ENCODE assay signal across 20 cellular contexts in genomic region chr1:202233824-202234223, GRCh38. TPM values are rescaled to one million over a fixed set of nuclear protein-coding genes. Genes with fewer than 3 reads are reported as not detected.
"Had no signal": no experiment of that assay in that cellular context is flagged by ENCODE, and none has a peak within 500 bp of the region (broad histone marks: within the 10 kb centered on the region; RNA-seq: fewer than 3 reads in every experiment).

No MANE protein-coding gene starts in this region.

- H3K4me3 ChIP-seq: gastrocnemius medialis, lower lobe of right lung, neural progenitor cell, prostate gland, transverse colon, vagina had no signal

- DNase-seq: activated CD4-positive, alpha-beta memory T cell treated with anti-CD3 and anti-CD28 coated beads, Interleukin-2, amount 10 ng/mL, durations not matched to agents 7 days and 5 days; activated CD4-positive, alpha-beta T cell treated with anti-CD3 and anti-CD28 coated beads for 48 hours; activated effector memory CD4-positive, alpha-beta T cell treated with Interleukin-2 at 50 U/mL for 16 hours; activated naive CD4-positive, alpha-beta T cell treated with anti-CD3 and anti-CD28 coated beads for 36 hours; activated naive CD8-positive, alpha-beta T cell treated with anti-CD3 and anti-CD28 coated beads, Interleukin-2, amount 10 ng/mL, durations not matched to agents 7 days and 5 days; activated T-cell treated with anti-CD3 and anti-CD28 coated beads, Interleukin-2, amount 50 U/mL, for 72 hours; amniotic stem cell; effector CD4-positive, alpha-beta T cell; gastrocnemius medialis; head of caudate nucleus; lower lobe of right lung; stimulated activated naive CD8-positive, alpha-beta T cell treated with anti-CD3 and anti-CD28 coated beads, Interleukin-15, amount 100 ng/mL, for 72 hours; transverse colon had no signal

- H3K27me3 ChIP-seq: neural progenitor cell, vagina had no signal

- H3K9ac ChIP-seq: neural progenitor cell had no signal

- ATAC-seq: activated T-cell treated with anti-CD3 and anti-CD28 coated beads, Interleukin-2, amount 50 U/mL, for 72 hours; esophagus mucosa; gastrocnemius medialis; lower lobe of right lung; naive thymus-derived CD8-positive, alpha-beta T cell; stimulated activated naive CD8-positive, alpha-beta T cell treated with anti-CD3 and anti-CD28 coated beads, Interleukin-15, amount 100 ng/mL, for 72 hours had no signal

- H3K9me3 Mint-ChIP-seq: activated CD4-positive, alpha-beta memory T cell treated with anti-CD3 and anti-CD28 coated beads, Interleukin-2, amount 10 ng/mL, durations not matched to agents 7 days and 5 days; activated naive CD4-positive, alpha-beta T cell treated with anti-CD3 and anti-CD28 coated beads for 36 hours; activated naive CD8-positive, alpha-beta T cell treated with anti-CD3 and anti-CD28 coated beads, Interleukin-2, amount 10 ng/mL, durations not matched to agents 7 days and 5 days; activated T-cell treated with anti-CD3 and anti-CD28 coated beads, Interleukin-2, amount 50 U/mL, for 72 hours; dendritic cell treated with granulocyte-macrophage colony-stimulating factor and Interleukin-4, amounts not matched to agents 40 ng/mL and 50 ng/mL, for 4 days; naive thymus-derived CD8-positive, alpha-beta T cell; neural progenitor cell; stimulated activated naive CD8-positive, alpha-beta T cell treated with anti-CD3 and anti-CD28 coated beads, Interleukin-15, amount 100 ng/mL, for 72 hours had no signal

- H3K4me3 Mint-ChIP-seq: activated CD4-positive, alpha-beta memory T cell treated with anti-CD3 and anti-CD28 coated beads, Interleukin-2, amount 10 ng/mL, durations not matched to agents 7 days and 5 days; activated naive CD4-positive, alpha-beta T cell treated with anti-CD3 and anti-CD28 coated beads for 36 hours; activated naive CD8-positive, alpha-beta T cell treated with anti-CD3 and anti-CD28 coated beads, Interleukin-2, amount 10 ng/mL, durations not matched to agents 7 days and 5 days; activated T-cell treated with anti-CD3 and anti-CD28 coated beads, Interleukin-2, amount 50 U/mL, for 72 hours; dendritic cell treated with granulocyte-macrophage colony-stimulating factor and Interleukin-4, amounts not matched to agents 40 ng/mL and 50 ng/mL, for 4 days; naive thymus-derived CD8-positive, alpha-beta T cell; neural progenitor cell; stimulated activated naive CD8-positive, alpha-beta T cell treated with anti-CD3 and anti-CD28 coated beads, Interleukin-15, amount 100 ng/mL, for 72 hours had no signal

- H3K36me3 ChIP-seq: gastrocnemius medialis, lower lobe of right lung, neural progenitor cell, prostate gland, transverse colon, vagina had no signal

- H3K9me3 ChIP-seq: gastrocnemius medialis, lower lobe of right lung, prostate gland, transverse colon, vagina had no signal

- H3K27ac ChIP-seq: gastrocnemius medialis, lower lobe of right lung, neural progenitor cell, prostate gland, transverse colon, vagina had no signal

- H3K27ac Mint-ChIP-seq: activated CD4-positive, alpha-beta memory T cell treated with anti-CD3 and anti-CD28 coated beads, Interleukin-2, amount 10 ng/mL, durations not matched to agents 7 days and 5 days; activated naive CD4-positive, alpha-beta T cell treated with anti-CD3 and anti-CD28 coated beads for 36 hours; activated naive CD8-positive, alpha-beta T cell treated with anti-CD3 and anti-CD28 coated beads, Interleukin-2, amount 10 ng/mL, durations not matched to agents 7 days and 5 days; activated T-cell treated with anti-CD3 and anti-CD28 coated beads, Interleukin-2, amount 50 U/mL, for 72 hours; dendritic cell treated with granulocyte-macrophage colony-stimulating factor and Interleukin-4, amounts not matched to agents 40 ng/mL and 50 ng/mL, for 4 days; neural progenitor cell; stimulated activated naive CD8-positive, alpha-beta T cell treated with anti-CD3 and anti-CD28 coated beads, Interleukin-15, amount 100 ng/mL, for 72 hours had no signal

- H3K4me1 ChIP-seq: gastrocnemius medialis, lower lobe of right lung, prostate gland had no signal

- H3K4me2 ChIP-seq: neural progenitor cell had no signal

- H2AFZ ChIP-seq: neural progenitor cell had no signal

- H3K36me3 Mint-ChIP-seq: activated naive CD8-positive, alpha-beta T cell treated with anti-CD3 and anti-CD28 coated beads, Interleukin-2, amount 10 ng/mL, durations not matched to agents 7 days and 5 days; naive thymus-derived CD8-positive, alpha-beta T cell; neural progenitor cell had no signal

RNA-seq across cellular contexts. Expression of gene LGR6, which starts 40.2 kb away (rescaled TPM):
- total RNA-seq: osteoblast had no signal
